Comparison of ENCODE assay signal across 1 cellular context in genomic region chr6:31580807-31581437, GRCh38.
TF ChIP-seq lines count a peak whose summit lies in the region.

No MANE protein-coding gene starts in this region.

TF ChIP-seq in HepG2, 621 proteins besides CTCF, POLR2A, EP300 and RAD21 (continued from another document and continues in another):
- no peak for TF ChIP-seq PAX8 (CRISPR knock-in tag; IDR thresholded peaks at IDR 0.05; ENCODE audit: borderline replicate concordance)
- TF ChIP-seq, protein P1, sequence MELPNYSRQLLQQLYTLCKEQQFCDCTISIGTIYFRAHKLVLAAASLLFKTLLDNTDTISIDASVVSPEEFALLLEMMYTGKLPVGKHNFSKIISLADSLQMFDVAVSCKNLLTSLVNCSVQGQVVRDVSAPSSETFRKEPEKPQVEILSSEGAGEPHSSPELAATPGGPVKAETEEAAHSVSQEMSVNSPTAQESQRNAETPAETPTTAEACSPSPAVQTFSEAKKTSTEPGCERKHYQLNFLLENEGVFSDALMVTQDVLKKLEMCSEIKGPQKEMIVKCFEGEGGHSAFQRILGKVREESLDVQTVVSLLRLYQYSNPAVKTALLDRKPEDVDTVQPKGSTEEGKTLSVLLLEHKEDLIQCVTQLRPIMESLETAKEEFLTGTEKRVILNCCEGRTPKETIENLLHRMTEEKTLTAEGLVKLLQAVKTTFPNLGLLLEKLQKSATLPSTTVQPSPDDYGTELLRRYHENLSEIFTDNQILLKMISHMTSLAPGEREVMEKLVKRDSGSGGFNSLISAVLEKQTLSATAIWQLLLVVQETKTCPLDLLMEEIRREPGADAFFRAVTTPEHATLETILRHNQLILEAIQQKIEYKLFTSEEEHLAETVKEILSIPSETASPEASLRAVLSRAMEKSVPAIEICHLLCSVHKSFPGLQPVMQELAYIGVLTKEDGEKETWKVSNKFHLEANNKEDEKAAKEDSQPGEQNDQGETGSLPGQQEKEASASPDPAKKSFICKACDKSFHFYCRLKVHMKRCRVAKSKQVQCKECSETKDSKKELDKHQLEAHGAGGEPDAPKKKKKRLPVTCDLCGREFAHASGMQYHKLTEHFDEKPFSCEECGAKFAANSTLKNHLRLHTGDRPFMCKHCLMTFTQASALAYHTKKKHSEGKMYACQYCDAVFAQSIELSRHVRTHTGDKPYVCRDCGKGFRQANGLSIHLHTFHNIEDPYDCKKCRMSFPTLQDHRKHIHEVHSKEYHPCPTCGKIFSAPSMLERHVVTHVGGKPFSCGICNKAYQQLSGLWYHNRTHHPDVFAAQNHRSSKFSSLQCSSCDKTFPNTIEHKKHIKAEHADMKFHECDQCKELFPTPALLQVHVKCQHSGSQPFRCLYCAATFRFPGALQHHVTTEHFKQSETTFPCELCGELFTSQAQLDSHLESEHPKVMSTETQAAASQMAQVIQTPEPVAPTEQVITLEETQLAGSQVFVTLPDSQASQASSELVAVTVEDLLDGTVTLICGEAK (IDR thresholded peaks at IDR 0.05), result no peak
- TF ChIP-seq, protein P1 (CRISPR knock-in tag; IDR thresholded peaks at IDR 0.05), result peak; percentile 43; the same call in 1 of the 2 replicates
- TF ChIP-seq ZNF20 (CRISPR knock-in tag; IDR thresholded peaks at IDR 0.05), result no peak
- TF ChIP-seq SETDB1 (CRISPR knock-in tag; IDR thresholded peaks at IDR 0.05; ENCODE audit: borderline replicate concordance), result no peak
- peak; percentile 52; the same call in 1 of the 2 replicates for TF ChIP-seq HOXA3 (CRISPR knock-in tag; IDR thresholded peaks at IDR 0.05)
- TF ChIP-seq ZNF552 (CRISPR knock-in tag; IDR thresholded peaks at IDR 0.05; ENCODE audit: borderline replicate concordance), result no peak; the same call in 1 of the 2 replicates
- TF ChIP-seq DRAP1 (CRISPR knock-in tag; IDR thresholded peaks at IDR 0.05), result peak; percentile 65
- peak; percentile 51 for TF ChIP-seq ZNF225 (CRISPR knock-in tag; IDR thresholded peaks at IDR 0.05)
- TF ChIP-seq POGZ (CRISPR knock-in tag; IDR thresholded peaks at IDR 0.05), result peak; percentile 71; the same call in 1 of the 2 replicates
- TF ChIP-seq, protein P2, sequence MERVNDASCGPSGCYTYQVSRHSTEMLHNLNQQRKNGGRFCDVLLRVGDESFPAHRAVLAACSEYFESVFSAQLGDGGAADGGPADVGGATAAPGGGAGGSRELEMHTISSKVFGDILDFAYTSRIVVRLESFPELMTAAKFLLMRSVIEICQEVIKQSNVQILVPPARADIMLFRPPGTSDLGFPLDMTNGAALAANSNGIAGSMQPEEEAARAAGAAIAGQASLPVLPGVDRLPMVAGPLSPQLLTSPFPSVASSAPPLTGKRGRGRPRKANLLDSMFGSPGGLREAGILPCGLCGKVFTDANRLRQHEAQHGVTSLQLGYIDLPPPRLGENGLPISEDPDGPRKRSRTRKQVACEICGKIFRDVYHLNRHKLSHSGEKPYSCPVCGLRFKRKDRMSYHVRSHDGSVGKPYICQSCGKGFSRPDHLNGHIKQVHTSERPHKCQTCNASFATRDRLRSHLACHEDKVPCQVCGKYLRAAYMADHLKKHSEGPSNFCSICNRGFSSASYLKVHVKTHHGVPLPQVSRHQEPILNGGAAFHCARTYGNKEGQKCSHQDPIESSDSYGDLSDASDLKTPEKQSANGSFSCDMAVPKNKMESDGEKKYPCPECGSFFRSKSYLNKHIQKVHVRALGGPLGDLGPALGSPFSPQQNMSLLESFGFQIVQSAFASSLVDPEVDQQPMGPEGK (CRISPR knock-in tag; IDR thresholded peaks at IDR 0.05), result peak; percentile 78
- TF ChIP-seq ZBTB26 (CRISPR knock-in tag; IDR thresholded peaks at IDR 0.05; ENCODE audit: borderline replicate concordance), result 0 out of 2 replicates have a peak, but pooled peaks have one; percentile 63
- TF ChIP-seq, protein P3, sequence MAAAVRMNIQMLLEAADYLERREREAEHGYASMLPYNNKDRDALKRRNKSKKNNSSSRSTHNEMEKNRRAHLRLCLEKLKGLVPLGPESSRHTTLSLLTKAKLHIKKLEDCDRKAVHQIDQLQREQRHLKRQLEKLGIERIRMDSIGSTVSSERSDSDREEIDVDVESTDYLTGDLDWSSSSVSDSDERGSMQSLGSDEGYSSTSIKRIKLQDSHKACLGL (CRISPR knock-in tag; IDR thresholded peaks at IDR 0.05), result peak; percentile 75; the same call in 1 of the 2 replicates
- 0 out of 2 replicates have a peak, but pooled peaks have one; percentile 60 for TF ChIP-seq ZNF589 (CRISPR knock-in tag; conservative IDR thresholded peaks at IDR 0.05)
- TF ChIP-seq GFI1 (CRISPR knock-in tag; IDR thresholded peaks at IDR 0.05; ENCODE audit: borderline replicate concordance), result no peak
- TF ChIP-seq ZNF317 (CRISPR knock-in tag; IDR thresholded peaks at IDR 0.05), result no peak
- no peak; the same call in 1 of the 2 replicates for TF ChIP-seq ZNF260 (CRISPR knock-in tag; IDR thresholded peaks at IDR 0.05; ENCODE audit: borderline replicate concordance, low read depth)
- no peak for TF ChIP-seq ZNF83 (CRISPR knock-in tag; IDR thresholded peaks at IDR 0.05; ENCODE audit: borderline replicate concordance)
- TF ChIP-seq ZNF567 (CRISPR knock-in tag; IDR thresholded peaks at IDR 0.05; ENCODE audit: borderline replicate concordance), result peak; percentile 75; the same call in 1 of the 2 replicates
- peak; percentile 77; the same call in 1 of the 2 replicates for TF ChIP-seq ZFP91 (CRISPR knock-in tag; IDR thresholded peaks at IDR 0.05; ENCODE audit: borderline replicate concordance)
- no peak for TF ChIP-seq THYN1 (CRISPR knock-in tag; IDR thresholded peaks at IDR 0.05; ENCODE audit: borderline replicate concordance, low read depth)
- TF ChIP-seq NFE2 (CRISPR knock-in tag; IDR thresholded peaks at IDR 0.05), result no peak
- peak; percentile 81; the same call in 1 of the 2 replicates for TF ChIP-seq ZNF30 (CRISPR knock-in tag; IDR thresholded peaks at IDR 0.05)
- TF ChIP-seq ZNF781 (CRISPR knock-in tag; IDR thresholded peaks at IDR 0.05; ENCODE audit: borderline replicate concordance, not compliant biosample characterization), result no peak
- TF ChIP-seq ZKSCAN8 (CRISPR knock-in tag; IDR thresholded peaks at IDR 0.05; ENCODE audit: borderline replicate concordance), result no peak; the same call in 1 of the 2 replicates
- peak; percentile 90 for TF ChIP-seq UBTF (CRISPR knock-in tag; IDR thresholded peaks at IDR 0.05)
- no peak for TF ChIP-seq ZNF136 (CRISPR knock-in tag; IDR thresholded peaks at IDR 0.05; ENCODE audit: low read depth)
- peak; percentile 81; the same call in 1 of the 2 replicates for TF ChIP-seq ZNF253 (CRISPR knock-in tag; IDR thresholded peaks at IDR 0.05; ENCODE audit: borderline replicate concordance)
- TF ChIP-seq KLF11 (CRISPR knock-in tag; IDR thresholded peaks at IDR 0.05), result 0 out of 2 replicates have a peak, but pooled peaks have one; percentile 18
- 0 out of 2 replicates have a peak, but pooled peaks have one; percentile 20 for TF ChIP-seq RARA (CRISPR knock-in tag; IDR thresholded peaks at IDR 0.05)
- 0 out of 2 replicates have a peak, but pooled peaks have one; percentile 20 for TF ChIP-seq HES4 (CRISPR knock-in tag; IDR thresholded peaks at IDR 0.05; ENCODE audit: borderline replicate concordance)
- TF ChIP-seq ZNF841 (CRISPR knock-in tag; IDR thresholded peaks at IDR 0.05; ENCODE audit: borderline replicate concordance), result 0 out of 2 replicates have a peak, but pooled peaks have one; percentile 50
- 0 out of 2 replicates have a peak, but pooled peaks have one; percentile 9 for TF ChIP-seq TBP (CRISPR knock-in tag; IDR thresholded peaks at IDR 0.05)
- TF ChIP-seq ZNF331 (CRISPR knock-in tag; IDR thresholded peaks at IDR 0.05), result peak; percentile 86; the same call in 1 of the 2 replicates
- TF ChIP-seq ZNF782 (CRISPR knock-in tag; IDR thresholded peaks at IDR 0.05; ENCODE audit: borderline replicate concordance), result peak; percentile 27; the same call in 1 of the 2 replicates
- no peak for TF ChIP-seq ISL2 (CRISPR knock-in tag; IDR thresholded peaks at IDR 0.05)
- TF ChIP-seq TFAP4 (IDR thresholded peaks at IDR 0.05; ENCODE audit: borderline replicate concordance, low read depth), result no peak
- TF ChIP-seq KLF13 (CRISPR knock-in tag; IDR thresholded peaks at IDR 0.05), result peak; percentile 91; the same call in 1 of the 2 replicates
- TF ChIP-seq ZNF333 (CRISPR knock-in tag; IDR thresholded peaks at IDR 0.05; ENCODE audit: borderline replicate concordance), result 0 out of 2 replicates have a peak, but pooled peaks have one; percentile 78
- TF ChIP-seq ZNF790 (CRISPR knock-in tag; IDR thresholded peaks at IDR 0.05; ENCODE audit: borderline replicate concordance), result no peak
- TF ChIP-seq TBL1XR1 (IDR thresholded peaks at IDR 0.05; ENCODE audit: borderline replicate concordance, low read length, partially characterized antibody), result no peak
- no peak for TF ChIP-seq MATR3 (CRISPR knock-in tag; IDR thresholded peaks at IDR 0.05)
- TF ChIP-seq SNRNP70 (IDR thresholded peaks at IDR 0.05; ENCODE audit: low read depth, low read length), result no peak
- peak; percentile 87; the same call in 1 of the 2 replicates for TF ChIP-seq ZNF737 (CRISPR knock-in tag; IDR thresholded peaks at IDR 0.05; ENCODE audit: borderline replicate concordance)
- TF ChIP-seq POLR2G (IDR thresholded peaks at IDR 0.05; ENCODE audit: low read depth, low read length), result peak; percentile 36; the same call in 1 of the 2 replicates
- peak; percentile 66; the same call in 1 of the 2 replicates for TF ChIP-seq HOXA5 (CRISPR knock-in tag; IDR thresholded peaks at IDR 0.05)
